8 cellular contexts compared by ENCODE assay signal in the genomic region with DNA sequence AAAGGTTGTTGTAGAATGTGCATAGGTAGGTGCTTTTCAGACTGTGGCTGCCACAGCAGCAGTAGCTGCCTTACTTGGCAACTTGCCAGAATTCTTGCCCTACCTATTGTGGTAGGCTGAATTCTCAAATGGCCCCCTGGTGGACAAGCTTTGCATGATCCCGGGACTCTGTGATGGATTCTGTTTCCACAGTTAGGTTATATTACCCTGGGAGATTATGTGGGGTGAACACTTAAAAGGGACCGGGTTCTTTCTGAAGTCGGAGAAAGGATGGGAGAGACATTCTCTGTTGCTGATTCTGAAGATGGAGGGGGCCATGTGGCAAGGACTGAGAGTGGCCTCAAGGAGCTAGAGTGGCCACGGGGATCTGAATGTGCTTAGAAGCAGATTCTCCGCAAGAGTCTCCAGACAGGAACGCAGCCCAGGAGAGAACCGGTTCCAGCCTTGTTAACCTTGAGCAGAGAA. TPM values are rescaled to one million over a fixed set of nuclear protein-coding genes. Genes with fewer than 3 reads are reported as not detected.
A peak's percentile ranks its signal among the peaks of the same experiment; 100 is the strongest.
DNase-seq lines count a peak whose midpoint lies in the region; ATAC-seq and TF ChIP-seq lines count a peak whose summit lies in the region.

No MANE protein-coding gene starts in this region.

- intact Hi-C loops in body of pancreas (cut with DNase I) = no loop called here

- no peaks in the 10 kb centered on the region for H3K9me3 ChIP-seq in body of pancreas

- H3K4me1 ChIP-seq in body of pancreas = peaks cover 29% of the 10 kb centered on the region

- in situ Hi-C loops in KBM-7 (cut with MboI; ENCODE audit: low pct_unique_long_range_greater_than_20kb, low sequenced_read_pairs) = no loop called here
- in situ Hi-C loops in SK-MEL-5 (cut with HindIII; ENCODE audit: low pct_unique_long_range_greater_than_20kb, low sequenced_read_pairs) = no loop called here

- TF ChIP-seq CTCF in body of pancreas (IDR thresholded peaks at IDR 0.05) (peak; percentile 48 to 83 (median 79)), kidney epithelial cell (IDR thresholded peaks at IDR 0.05; ENCODE audit: insufficient read depth, low read length, poor library complexity, severe bottlenecking) (peak; percentile 43)

- peak; percentile 64 for DNase-seq in DMS53 treated with DMSO at 0.1 percent for 48 hours (lab: John Stamatoyannopoulos, UW; ENCODE audit: unreplicated experiment)
- DNase-seq in KBM-7 = peak; percentile 77
- peak; percentile 87 for DNase-seq in SK-MEL-5 (ENCODE audit: low read depth, low spot score)
- peak; percentile 89 to 92 (median 92) for DNase-seq in body of pancreas
- DNase-seq in kidney epithelial cell (ENCODE audit: low read depth) = no peak
- peak; percentile 66 for DNase-seq in stimulated activated CD8-positive, alpha-beta memory T cell treated with anti-CD3 and anti-CD28 coated beads, Interleukin-4, amount 100 ng/mL, for 48 hours

- H3K27me3 ChIP-seq in body of pancreas = no peaks in the 10 kb centered on the region
- H3K27me3 ChIP-seq in kidney epithelial cell (ENCODE audit: control insufficient read depth, insufficient read depth, low read length) = no peaks in the 10 kb centered on the region

- peak; percentile 81 for ATAC-seq in body of pancreas
- no peak for ATAC-seq in HG02588 (IDR thresholded peaks at IDR 0.05; ENCODE audit: unreplicated experiment)
- ATAC-seq in activated CD4-positive, CD25-positive, alpha-beta regulatory T cell treated with anti-CD3 and anti-CD28 coated beads, Interleukin-2, amount 50 U/mL, for 24 hours = no peak

- WGBS in body of pancreas, 2 donors = 36 to 52% methylated on average over 7 of the region's 7 CpGs

- H3K27ac ChIP-seq in body of pancreas = peak overlapping the region; percentile 62 to 85 (median 75)

- H3K36me3 ChIP-seq in body of pancreas (replicated peaks in 1 of 2; ENCODE audit: insufficient read depth in 1 of 2, low read depth in 2 of 2) (no peaks in the 10 kb centered on the region), kidney epithelial cell (ENCODE audit: control insufficient read depth, insufficient read depth, low read length) (no peaks in the 10 kb centered on the region)

- H3K4me3 ChIP-seq in body of pancreas (no peak overlapping the region), kidney epithelial cell (ENCODE audit: low read depth, low read length) (no peak overlapping the region)

- TF ChIP-seq POLR2A in body of pancreas (IDR thresholded peaks at IDR 0.05) = no peak

RNA-seq across cellular contexts. Expression of a gene that starts 32.1 kb away (rescaled TPM):
- total RNA-seq in SK-MEL-5 (2014; rRNA removed; shearing (Covaris generic)) = not detected in 2 replicates
- not detected in 2 replicates for polyA plus RNA-seq in SK-MEL-5 (2015; cell fraction: cytosol; rRNA removed)
- polyA plus RNA-seq in SK-MEL-5 (2015; cell fraction: nucleus; rRNA removed) = 0.36 and 0.95 TPM in 2 replicates
- total RNA-seq in body of pancreas (1 to 10 TPM in 1 of 2 donors, not detected in 1; 1.0 TPM), kidney epithelial cell (0.07 TPM in 1 of 2 replicates, not detected in the other)
